8 cellular contexts compared by ENCODE assay signal in the genomic region with DNA sequence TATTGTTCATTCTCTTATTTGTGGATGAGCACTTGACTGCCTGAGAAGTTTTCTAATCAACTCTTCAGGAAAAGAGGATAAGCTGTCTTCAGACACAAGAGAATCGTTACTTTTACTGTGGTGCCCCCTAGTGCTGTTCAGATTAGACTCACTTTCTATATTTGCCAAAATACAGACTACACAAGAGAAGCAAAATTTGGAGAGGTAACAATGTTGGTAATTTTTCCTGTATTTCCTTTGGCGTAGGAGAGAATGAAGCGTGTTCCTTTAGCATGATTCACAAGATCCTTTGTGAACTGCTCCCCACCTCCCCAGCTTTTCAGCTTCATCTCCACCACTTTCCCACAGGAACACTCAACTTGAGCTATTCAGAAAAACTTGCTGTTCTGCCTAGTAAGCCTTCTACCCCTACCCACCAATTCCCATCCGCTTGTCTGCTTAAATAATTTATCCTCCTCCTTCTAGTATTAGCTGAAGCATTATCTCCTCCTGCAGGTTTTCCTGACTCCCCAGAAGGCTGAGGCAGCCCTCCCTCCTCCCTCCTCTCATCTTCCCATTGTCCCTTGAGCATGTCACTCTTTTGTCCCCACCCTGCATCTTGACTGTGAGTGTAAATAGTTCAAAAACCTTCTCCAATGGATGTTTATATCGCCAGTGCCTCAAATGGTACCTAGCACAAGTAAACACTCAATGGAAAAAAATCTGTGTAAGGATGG. TPM values are rescaled to one million over a fixed set of nuclear protein-coding genes. Genes with fewer than 3 reads are reported as not detected.
DNase-seq lines count a peak whose midpoint lies in the region; ATAC-seq and TF ChIP-seq lines count a peak whose summit lies in the region.

No MANE protein-coding gene starts in this region.

- peaks cover 45% of the 10 kb centered on the region for H3K4me1 Mint-ChIP-seq in activated T-cell treated with anti-CD3 and anti-CD28 coated beads, Interleukin-2, amount 50 U/mL, for 4 hours (ENCODE audit: low read depth)

- intact Hi-C loops in heart right ventricle (cut with DNase I) (loop anchor here (1.0 to 10.0 kb wide), 9 partner anchors 78 to 460 kb away; no protein-coding TSS in a partner anchor), sigmoid colon (cut with DNase I) (loop anchor here (2.0 to 10.0 kb wide), 4 partner anchors 80 to 460 kb away; no protein-coding TSS in a partner anchor)

- peak; percentile 21 for DNase-seq in NCI-H2171 treated with DMSO at 0.1 percent for 48 hours (lab: John Stamatoyannopoulos, UW)
- DNase-seq in NCI-H2171 (lab: John Stamatoyannopoulos, UW): no peak
- peak; percentile 38 for DNase-seq in LNCaP clone FGC (ENCODE audit: low read depth)
- peak in 1 of 2 donors; percentile 56 for DNase-seq in heart right ventricle
- no peak for DNase-seq in sigmoid colon
- no peak for DNase-seq in activated T-cell treated with anti-CD3 and anti-CD28 coated beads, Interleukin-2, amount 50 U/mL, for 4 hours
- no peak for DNase-seq in NK-92 (lab: John Stamatoyannopoulos, UW; ENCODE audit: unreplicated experiment)

- no peak for TF ChIP-seq POLR2A in sigmoid colon (IDR thresholded peaks at IDR 0.05)

- no peak overlapping the region for H3K27ac ChIP-seq in VCaP
- no peak overlapping the region for H3K27ac ChIP-seq in heart right ventricle
- H3K27ac ChIP-seq in sigmoid colon: peak overlapping the region in 1 of 4 donors; percentile 20

- H3K9me3 ChIP-seq in heart right ventricle: no peaks in the 10 kb centered on the region
- no peaks in the 10 kb centered on the region for H3K9me3 ChIP-seq in sigmoid colon

- no peak for TF ChIP-seq EP300 in sigmoid colon (IDR thresholded peaks at IDR 0.05)

- no peaks in the 10 kb centered on the region for H3K27me3 ChIP-seq in heart right ventricle
- H3K27me3 ChIP-seq in sigmoid colon: no peaks in the 10 kb centered on the region

- ATAC-seq in heart right ventricle: peak in 7 of 8 donors; percentile 66 to 79 (median 74)
- ATAC-seq in activated T-cell treated with anti-CD3 and anti-CD28 coated beads, Interleukin-2, amount 50 U/mL, for 4 hours: no peak

- H3K36me3 Mint-ChIP-seq in activated T-cell treated with anti-CD3 and anti-CD28 coated beads, Interleukin-2, amount 50 U/mL, for 4 hours (ENCODE audit: insufficient read depth): no peaks in the 10 kb centered on the region

- no peak overlapping the region for H3K4me3 ChIP-seq in LNCaP clone FGC (ENCODE audit: low read depth, low read length)
- no peak overlapping the region for H3K4me3 ChIP-seq in heart right ventricle
- no peak overlapping the region for H3K4me3 ChIP-seq in sigmoid colon

- H3K27me3 Mint-ChIP-seq in activated T-cell treated with anti-CD3 and anti-CD28 coated beads, Interleukin-2, amount 50 U/mL, for 4 hours (ENCODE audit: low read depth): no peaks in the 10 kb centered on the region

- no peaks in the 10 kb centered on the region for H3K9me3 Mint-ChIP-seq in activated T-cell treated with anti-CD3 and anti-CD28 coated beads, Interleukin-2, amount 50 U/mL, for 4 hours

- peak; percentile 71 for TF ChIP-seq CTCF in LNCaP clone FGC (IDR thresholded peaks at IDR 0.05; ENCODE audit: control insufficient read depth, extremely low read depth, insufficient read depth)
- peak; percentile 79 for TF ChIP-seq CTCF in VCaP (conservative IDR thresholded peaks at IDR 0.05)
- TF ChIP-seq CTCF in heart right ventricle (IDR thresholded peaks at IDR 0.05): peak; percentile 23 to 79 (median 69)
- peak; percentile 17 to 58 (median 46) for TF ChIP-seq CTCF in sigmoid colon (IDR thresholded peaks at IDR 0.05)

- 31 to 33% methylated on average over 5 of the region's 5 CpGs for WGBS in heart right ventricle, 2 donors
- WGBS in sigmoid colon, 2 donors: 37 to 52% methylated on average over 5 of the region's 5 CpGs

- H3K4me3 Mint-ChIP-seq in activated T-cell treated with anti-CD3 and anti-CD28 coated beads, Interleukin-2, amount 50 U/mL, for 4 hours: no peak overlapping the region

- peaks cover 0 to 36% (median 12%) of the 10 kb centered on the region in 9 donors for H3K4me1 ChIP-seq in heart right ventricle
- H3K4me1 ChIP-seq in sigmoid colon: peaks cover 0 to 28% (median 11%) of the 10 kb centered on the region in 4 donors

- no peaks in the 10 kb centered on the region for H3K36me3 ChIP-seq in heart right ventricle
- H3K36me3 ChIP-seq in sigmoid colon: no peaks in the 10 kb centered on the region

RNA-seq across cellular contexts. Expression of a gene that starts 4.5 kb away (rescaled TPM):
- total RNA-seq in heart right ventricle (1 to 10 TPM in 5 of 10 donors, under 1 TPM in 5; 0.26 to 1.5 (median 0.91) TPM), sigmoid colon (1 to 10 TPM in 3 of 4 donors, under 1 TPM in 1; 0.99 to 1.8 (median 1.5) TPM)
- polyA plus RNA-seq in heart right ventricle (under 1 TPM; 0.36 to 0.66 TPM), sigmoid colon (1 to 10 TPM in 1 of 3 donors, under 1 TPM in 2; 0.23 to 2.7 (median 0.60) TPM)
- total RNA-seq in activated T-cell treated with anti-CD3 and anti-CD28 coated beads, Interleukin-2, amount 50 U/mL, for 4 hours: under 1 TPM; 0.33 to 0.63 (median 0.63) TPM

Comparison
In these comparisons a context has a peak if more than half of its experiments do, and no peak if none do; other contexts are left out.
1. DNase-seq: peak in NCI-H2171 treated with DMSO at 0.1 percent for 48 hours (single experiment) and LNCaP clone FGC (single experiment); none in NCI-H2171 (single experiment), sigmoid colon (single experiment), activated T-cell treated with anti-CD3 and anti-CD28 coated beads, Interleukin-2, amount 50 U/mL, for 4 hours (single experiment) and NK-92 (single experiment).
2. ATAC-seq: peak in heart right ventricle (7 of 8); none in activated T-cell treated with anti-CD3 and anti-CD28 coated beads, Interleukin-2, amount 50 U/mL, for 4 hours (0 of 2).
3. Peak in every context shown above with its lines, with median percentiles within 50 percentile points of each other: CTCF ChIP-seq.